ENCODE assay signal across 9 cellular contexts in the genomic region with DNA sequence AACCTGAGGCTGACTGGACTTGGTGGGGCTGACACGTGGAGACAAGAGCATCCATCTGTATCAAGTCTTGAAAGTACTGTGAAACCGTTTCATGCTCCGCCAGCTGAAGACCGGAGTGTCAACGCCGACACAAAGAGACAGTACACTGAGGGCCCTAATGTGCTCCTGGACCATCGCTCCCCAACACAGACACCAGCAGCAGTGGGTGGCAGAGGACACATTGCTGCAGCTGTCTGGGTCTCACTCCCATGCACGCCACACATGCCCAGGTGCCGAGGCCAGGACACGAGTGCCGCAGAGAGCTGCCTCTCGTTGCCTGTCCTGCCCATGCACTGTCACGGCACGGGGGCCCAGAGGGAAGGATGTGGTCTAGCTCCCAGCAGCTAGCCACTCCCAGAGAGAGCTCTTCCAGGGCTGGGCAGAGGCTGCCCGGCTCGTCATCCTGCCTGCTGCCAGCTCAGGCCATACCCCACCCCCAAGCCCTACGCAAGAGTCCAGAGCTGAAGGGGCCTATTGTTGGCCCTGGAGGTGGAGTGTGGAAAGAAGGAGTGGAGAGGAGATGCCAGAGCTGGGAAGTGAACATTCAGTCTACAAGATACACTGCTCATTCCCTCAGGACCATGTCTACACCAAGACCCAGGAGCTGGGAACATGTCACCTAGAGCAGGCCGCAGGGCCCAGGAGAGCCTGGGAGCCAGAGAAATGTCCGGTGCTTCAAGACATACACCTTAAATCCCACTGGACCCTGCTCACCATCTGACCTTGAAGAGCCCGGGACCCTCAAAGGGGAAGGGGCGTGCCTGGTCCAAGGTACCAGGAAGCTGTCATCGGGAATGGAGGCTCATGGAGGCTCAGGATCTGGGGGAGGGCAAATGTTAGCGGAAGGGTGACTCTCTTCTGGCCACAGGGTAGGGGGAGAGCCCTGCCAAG. TPM values are rescaled to one million over a fixed set of nuclear protein-coding genes. Genes with fewer than 3 reads are reported as not detected.
A peak's percentile ranks its signal among the peaks of the same experiment; 100 is the strongest.
DNase-seq lines count a peak whose midpoint lies in the region; ATAC-seq, FAIRE-seq and TF ChIP-seq lines count a peak whose summit lies in the region.
"Had no signal": no experiment of that assay in that cellular context is flagged by ENCODE, and none has a peak within 500 bp of the region (broad histone marks: within the 10 kb centered on the region; RNA-seq: fewer than 3 reads in every experiment).

No MANE protein-coding gene starts in this region.

- H3K4me3 ChIP-seq in fibroblast of villous mesenchyme (ENCODE audit: low read depth, low read length): no peak overlapping the region

- intact Hi-C loops in activated CD4-positive, alpha-beta T cell treated with anti-CD3 and anti-CD28 coated beads, Interleukin-2, amount 10 ng/mL, durations not matched to agents 24 days and 14 days (cut with micrococcal nuclease): loop anchor here (10.0 kb wide), 1 partner anchor 54 kb away; no protein-coding TSS in a partner anchor
- intact Hi-C loops in posterior vena cava (cut with DNase I): no loop called here

- peak overlapping the region; percentile 74 for H3K27ac Mint-ChIP-seq in activated CD4-positive, alpha-beta T cell treated with anti-CD3 and anti-CD28 coated beads, Interleukin-2, amount 10 ng/mL, durations not matched to agents 24 days and 14 days

- peak overlapping the region; percentile 51 for H3K4me3 Mint-ChIP-seq in activated CD4-positive, alpha-beta T cell treated with anti-CD3 and anti-CD28 coated beads, Interleukin-2, amount 10 ng/mL, durations not matched to agents 24 days and 14 days

- H3K27me3 Mint-ChIP-seq in activated CD4-positive, alpha-beta T cell treated with anti-CD3 and anti-CD28 coated beads, Interleukin-2, amount 10 ng/mL, durations not matched to agents 24 days and 14 days: no peaks in the 10 kb centered on the region

- H3K36me3 Mint-ChIP-seq in activated CD4-positive, alpha-beta T cell treated with anti-CD3 and anti-CD28 coated beads, Interleukin-2, amount 10 ng/mL, durations not matched to agents 24 days and 14 days (ENCODE audit: low read depth): peaks cover 17% of the 10 kb centered on the region

- peak; percentile 56 for DNase-seq in GM19239 (ENCODE audit: insufficient read length, low spot score)
- peak; percentile 80 for DNase-seq in activated CD4-positive, alpha-beta T cell treated with anti-CD3 and anti-CD28 coated beads, Interleukin-2, amount 10 ng/mL, durations not matched to agents 24 days and 14 days
- peak; percentile 45 for DNase-seq in fibroblast of villous mesenchyme (ENCODE audit: low read depth)
- DNase-seq in posterior vena cava (ENCODE audit: low spot score): peak; percentile 91
- no peak for DNase-seq in NCI-H226
- no peak for DNase-seq in central memory CD4-positive, alpha-beta T cell
- no peak for DNase-seq in SK-N-DZ (ENCODE audit: low spot score)

- peak; percentile 88 for FAIRE-seq in GM19239 (lab: Jason Lieb, UNC)
- FAIRE-seq: TTC549 had no signal

- no peak for TF ChIP-seq CTCF in fibroblast of villous mesenchyme (IDR thresholded peaks at IDR 0.05; ENCODE audit: insufficient read depth, low read depth, low read length)

- peak; percentile 39 for ATAC-seq in HG03342 (IDR thresholded peaks at IDR 0.05; ENCODE audit: unreplicated experiment)

- no peaks in the 10 kb centered on the region for H3K9me3 Mint-ChIP-seq in activated CD4-positive, alpha-beta T cell treated with anti-CD3 and anti-CD28 coated beads, Interleukin-2, amount 10 ng/mL, durations not matched to agents 24 days and 14 days

- H3K4me1 Mint-ChIP-seq in activated CD4-positive, alpha-beta T cell treated with anti-CD3 and anti-CD28 coated beads, Interleukin-2, amount 10 ng/mL, durations not matched to agents 24 days and 14 days: peaks cover 73% of the 10 kb centered on the region

RNA-seq across cellular contexts. Expression of gene TNK2, which starts 7.7 kb away (rescaled TPM):
- total RNA-seq in activated CD4-positive, alpha-beta T cell treated with anti-CD3 and anti-CD28 coated beads, Interleukin-2, amount 10 ng/mL, durations not matched to agents 24 days and 14 days: 101 and 110 TPM in 2 replicates
- total RNA-seq in fibroblast of villous mesenchyme (8.4 and 12.1 TPM in 2 replicates), posterior vena cava (10 to 100 TPM; 24.3 to 34.1 TPM)
- 9.0 and 13.8 TPM in 2 replicates for polyA plus RNA-seq in SK-N-DZ (2014; cell fraction: cytosol; rRNA removed)
- 39.4 and 56.8 TPM in 2 replicates for polyA plus RNA-seq in SK-N-DZ (2014; cell fraction: nucleus; rRNA removed)

Comparison
In these comparisons a context has a peak if more than half of its experiments do, and no peak if none do; other contexts are left out.
1. DNase-seq: peak in GM19239 (single experiment), activated CD4-positive, alpha-beta T cell treated with anti-CD3 and anti-CD28 coated beads, Interleukin-2, amount 10 ng/mL, durations not matched to agents 24 days and 14 days (single experiment), fibroblast of villous mesenchyme (single experiment) and posterior vena cava (single experiment); none in NCI-H226 (single experiment), central memory CD4-positive, alpha-beta T cell (single experiment) and SK-N-DZ (single experiment).